ENCODE assay signal across 8 cellular contexts in genomic region chr21:32392880-32393676, GRCh38. TPM values are rescaled to one million over a fixed set of nuclear protein-coding genes. Genes with fewer than 3 reads are reported as not detected.
A peak's percentile ranks its signal among the peaks of the same experiment; 100 is the strongest.
DNase-seq lines count a peak whose midpoint lies in the region; ATAC-seq and TF ChIP-seq lines count a peak whose summit lies in the region.

URB1 (minus strand) TSS chr21:32393012; CDS start chr21:32392910, 102 bp downstream.

- H3K36me3 Mint-ChIP-seq in activated CD4-positive, alpha-beta memory T cell treated with anti-CD3 and anti-CD28 coated beads for 36 hours = peaks cover 6% of the 10 kb centered on the region

- ATAC-seq in GM19351 (IDR thresholded peaks at IDR 0.05; ENCODE audit: unreplicated experiment) = peak; percentile 92
- peak; percentile 94 for ATAC-seq in HG03520 (IDR thresholded peaks at IDR 0.05; ENCODE audit: unreplicated experiment)

- H3K27ac ChIP-seq in C4-2B (peak within 1 kb of the TSS; percentile 84), dorsolateral prefrontal cortex (peak within 1 kb of the TSS in 49 of 59 donors; percentile 7 to 90 (median 75))

- H3K4me3 Mint-ChIP-seq in activated CD4-positive, alpha-beta memory T cell treated with anti-CD3 and anti-CD28 coated beads for 36 hours = peak within 1 kb of the TSS; percentile 80

- intact Hi-C loops in activated CD4-positive, alpha-beta memory T cell treated with anti-CD3 and anti-CD28 coated beads for 36 hours (cut with micrococcal nuclease) = loop anchor here (1.0 to 5.0 kb wide), 5 partner anchors 18 to 660 kb away; partner anchors contain the start of genes CFAP298, MIS18A and SCAF4
- intact Hi-C loops in dorsolateral prefrontal cortex (cut with DNase I) (loop anchor here in 1 of 2 donors (5.0 to 10.0 kb wide), 2 partner anchors 88 to 116 kb away; partner anchors contain the start of gene MIS18A), lower leg skin (cut with DNase I; ENCODE audit: low total_unique reads) (no loop called here)

- H3K4me3 ChIP-seq in dorsolateral prefrontal cortex = peak within 1 kb of the TSS; percentile 61 to 100 (median 95)
- peak within 1 kb of the TSS; percentile 91 for H3K4me3 ChIP-seq in lower leg skin (ENCODE audit: low read depth, poor library complexity, severe bottlenecking)

- H3K9me3 Mint-ChIP-seq in activated CD4-positive, alpha-beta memory T cell treated with anti-CD3 and anti-CD28 coated beads for 36 hours = no peaks in the 10 kb centered on the region

- POLR2A ChIA-PET in activated CD4-positive, alpha-beta memory T cell treated with anti-CD3 and anti-CD28 coated beads for 36 hours (lab: Charles Lee) = interaction anchor here (1.6 to 2.7 kb wide), 2 partner anchors 18 to 219 kb away, joined by 6 to 15 read pairs; partner anchors contain the start of genes CFAP298 and EVA1C

- no peaks in the 10 kb centered on the region for H3K27me3 ChIP-seq in dorsolateral prefrontal cortex

- peaks cover 2% of the 10 kb centered on the region for H3K27me3 Mint-ChIP-seq in activated CD4-positive, alpha-beta memory T cell treated with anti-CD3 and anti-CD28 coated beads for 36 hours

- peaks cover 43% of the 10 kb centered on the region for H3K4me1 Mint-ChIP-seq in activated CD4-positive, alpha-beta memory T cell treated with anti-CD3 and anti-CD28 coated beads for 36 hours (ENCODE audit: low read depth)

- peak within 1 kb of the TSS; percentile 51 for H3K27ac Mint-ChIP-seq in activated CD4-positive, alpha-beta memory T cell treated with anti-CD3 and anti-CD28 coated beads for 36 hours

- DNase-seq in NCI-H774 (lab: John Stamatoyannopoulos, UW) (peak; percentile 86), dorsolateral prefrontal cortex (peak; percentile 89 to 98 (median 91)), lower leg skin (ENCODE audit: low spot score in 2 of 2) (peak; percentile 89 to 98)
- DNase-seq in activated CD4-positive, alpha-beta memory T cell treated with anti-CD3 and anti-CD28 coated beads for 36 hours = peak; percentile 96
- peak; percentile 93 to 97 for DNase-seq in stimulated activated CD4-positive, alpha-beta T cell treated with anti-CD3 and anti-CD28 coated beads, Interleukin-4, amount 100 ng/mL, for 48 hours (ENCODE audit: low read depth in 2 of 2)

- TF ChIP-seq POLR2A in lower leg skin (IDR thresholded peaks at IDR 0.05) = no peak

- CTCF ChIA-PET in activated CD4-positive, alpha-beta memory T cell treated with anti-CD3 and anti-CD28 coated beads for 36 hours (lab: Charles Lee) = interaction anchor here (1.6 to 2.8 kb wide), 3 partner anchors 8 to 208 kb away, joined by 3 to 17 read pairs (median 13); no protein-coding TSS in a partner anchor

- 5 to 8% methylated on average over 34 to 51 of the region's 59 CpGs for WGBS in lower leg skin, 2 donors

- no peak for TF ChIP-seq CTCF in C4-2B (conservative IDR thresholded peaks at IDR 0.05)
- peak in 3 of 56 donors; percentile 8 to 27 (median 25) for TF ChIP-seq CTCF in dorsolateral prefrontal cortex (IDR thresholded peaks at IDR 0.05 in 54 of 56, conservative IDR thresholded peaks at IDR 0.05 in 2 of 56; ENCODE audit: low read depth in 1 of 56, partially characterized antibody in 56 of 56)
- no peak for TF ChIP-seq CTCF in lower leg skin (IDR thresholded peaks at IDR 0.05)

RNA-seq across cellular contexts. Expression of gene URB1, which starts in this region (rescaled TPM):
- 10 to 100 TPM; 21.5 to 23.4 TPM for total RNA-seq in activated CD4-positive, alpha-beta memory T cell treated with anti-CD3 and anti-CD28 coated beads for 36 hours
- total RNA-seq in dorsolateral prefrontal cortex (10 to 100 TPM; 16.2 to 31.0 (median 22.1) TPM), lower leg skin (10 to 100 TPM; 23.3 to 37.4 (median 24.9) TPM)

Comparison
In these comparisons a context has a peak if more than half of its experiments do, and no peak if none do; other contexts are left out.
1. Peak in every context shown above with its lines: DNase-seq, ATAC-seq, H3K4me3 ChIP-seq and H3K27ac ChIP-seq.